Comparison of ENCODE assay signal across 8 cellular contexts in genomic region chr9:122350577-122351355, GRCh38. TPM values are rescaled to one million over a fixed set of nuclear protein-coding genes. Genes with fewer than 3 reads are reported as not detected.
A peak's percentile ranks its signal among the peaks of the same experiment; 100 is the strongest.
DNase-seq lines count a peak whose midpoint lies in the region; ATAC-seq and TF ChIP-seq lines count a peak whose summit lies in the region.

No MANE protein-coding gene starts in this region.

- ATAC-seq in GM19025 (IDR thresholded peaks at IDR 0.05; ENCODE audit: low read depth, unreplicated experiment) (peak; percentile 70), HG03439 (IDR thresholded peaks at IDR 0.05; ENCODE audit: unreplicated experiment) (peak; percentile 77)
- peak; percentile 89 for ATAC-seq in activated CD8-positive, alpha-beta T cell treated with anti-CD3 and anti-CD28 coated beads for 36 hours

- POLR2A ChIA-PET in activated CD8-positive, alpha-beta T cell treated with anti-CD3 and anti-CD28 coated beads for 36 hours (lab: Charles Lee) = no interaction called here

- peak; percentile 92 for TF ChIP-seq CTCF in activated CD8-positive, alpha-beta T cell treated with anti-CD3 and anti-CD28 coated beads for 36 hours (IDR thresholded peaks at IDR 0.05)

- H3K4me3 Mint-ChIP-seq in activated CD8-positive, alpha-beta T cell treated with anti-CD3 and anti-CD28 coated beads for 36 hours = no peak overlapping the region

- no peaks in the 10 kb centered on the region for H3K36me3 Mint-ChIP-seq in activated CD8-positive, alpha-beta T cell treated with anti-CD3 and anti-CD28 coated beads for 36 hours (ENCODE audit: low read depth)

- DNase-seq in AG20443 (ENCODE audit: low spot score) = peak; percentile 91
- DNase-seq in NCI-H82 treated with DMSO at 0.1 percent for 48 hours (lab: John Stamatoyannopoulos, UW; ENCODE audit: unreplicated experiment) = peak; percentile 12
- DNase-seq in activated CD8-positive, alpha-beta T cell treated with anti-CD3 and anti-CD28 coated beads for 36 hours = peak; percentile 82
- DNase-seq in effector CD4-positive, alpha-beta T cell = peak; percentile 71
- peak; percentile 95 for DNase-seq in mesenteric fat pad (ENCODE audit: low spot score)
- peak; percentile 68 to 69 for DNase-seq in stimulated activated CD8-positive, alpha-beta memory T cell treated with anti-CD3 and anti-CD28 coated beads, Interleukin-2, amount 100 ng/mL, for 48 hours (ENCODE audit: low read depth in 2 of 2)

- peaks cover 6% of the 10 kb centered on the region for H3K9me3 Mint-ChIP-seq in activated CD8-positive, alpha-beta T cell treated with anti-CD3 and anti-CD28 coated beads for 36 hours

- H3K27me3 Mint-ChIP-seq in activated CD8-positive, alpha-beta T cell treated with anti-CD3 and anti-CD28 coated beads for 36 hours = peaks cover 13% of the 10 kb centered on the region

- peaks cover 15% of the 10 kb centered on the region for H3K4me1 Mint-ChIP-seq in activated CD8-positive, alpha-beta T cell treated with anti-CD3 and anti-CD28 coated beads for 36 hours (ENCODE audit: low read depth)

- CTCF ChIA-PET in activated CD8-positive, alpha-beta T cell treated with anti-CD3 and anti-CD28 coated beads for 36 hours (lab: Charles Lee) = interaction anchor here (0.5 to 17.1 kb wide), 40 partner anchors 11 to 733 kb away, joined by 3 to 315 read pairs (median 4); partner anchors contain the start of genes MRRF, PDCL, PTGS1 and RBM18

- intact Hi-C loops in activated CD8-positive, alpha-beta T cell treated with anti-CD3 and anti-CD28 coated beads for 36 hours (cut with micrococcal nuclease) = loop anchor here (1.0 to 2.0 kb wide), 2 partner anchors 225 to 252 kb away; no protein-coding TSS in a partner anchor

- H3K27ac Mint-ChIP-seq in activated CD8-positive, alpha-beta T cell treated with anti-CD3 and anti-CD28 coated beads for 36 hours = no peak overlapping the region

RNA-seq across cellular contexts. Expression of gene PTGS1, which starts 20.1 kb away (rescaled TPM):
- under 1 TPM in 1 of 2 experiments, not detected in 1; 0.23 TPM for total RNA-seq in activated CD8-positive, alpha-beta T cell treated with anti-CD3 and anti-CD28 coated beads for 36 hours
- total RNA-seq in mesenteric fat pad = 16.5 TPM

Comparison
In these comparisons a context has a peak if more than half of its experiments do, and no peak if none do; other contexts are left out.
1. Peak in every context shown above with its lines: DNase-seq and ATAC-seq.
2. DNase-seq: peak in every context shown above with its lines; median percentile 95 in mesenteric fat pad; 91 in AG20443; 82 in activated CD8-positive, alpha-beta T cell treated with anti-CD3 and anti-CD28 coated beads for 36 hours; 71 in effector CD4-positive, alpha-beta T cell; 68 in stimulated activated CD8-positive, alpha-beta memory T cell treated with anti-CD3 and anti-CD28 coated beads, Interleukin-2, amount 100 ng/mL, for 48 hours; 12 in NCI-H82 treated with DMSO at 0.1 percent for 48 hours.
3. RNA of gene PTGS1, which starts 20.1 kb away (total RNA-seq): 16.5 TPM in mesenteric fat pad (single experiment); 0.23 TPM in activated CD8-positive, alpha-beta T cell treated with anti-CD3 and anti-CD28 coated beads for 36 hours; every median in the first group is over 10 times any median in the second.